In the genomic region with DNA sequence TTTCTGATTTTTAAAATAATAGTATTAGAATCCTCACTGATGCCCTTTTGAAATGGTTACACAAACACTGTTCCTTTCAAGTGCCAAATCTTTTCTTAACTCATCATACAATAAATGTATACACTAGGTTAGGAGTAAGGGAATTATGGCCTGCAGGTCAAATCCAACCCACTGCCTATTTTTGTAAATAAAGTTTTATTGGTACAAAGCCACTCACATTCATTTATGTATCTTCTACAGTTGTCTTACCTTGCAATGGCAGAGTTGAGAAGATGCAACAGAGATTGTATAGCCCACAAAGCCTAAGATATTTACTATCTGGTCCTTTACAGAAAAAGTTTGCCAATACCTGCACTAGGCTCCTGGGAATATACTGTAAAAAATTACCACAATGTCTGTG, we compare ENCODE assay signal across 36 cellular contexts. TPM values are rescaled to one million over a fixed set of nuclear protein-coding genes. Genes with fewer than 3 reads are reported as not detected.
"Had no signal": no experiment of that assay in that cellular context is flagged by ENCODE, and none has a peak within 500 bp of the region (broad histone marks: within the 10 kb centered on the region; RNA-seq: fewer than 3 reads in every experiment).

No MANE protein-coding gene starts in this region.

- H3K27ac Mint-ChIP-seq: activated CD4-positive, alpha-beta T cell treated with anti-CD3 and anti-CD28 coated beads for 36 hours; activated CD8-positive, alpha-beta T cell treated with anti-CD3 and anti-CD28 coated beads, Interleukin-2, amount 10 ng/mL, durations not matched to agents 7 days and 5 days; activated T-helper 2 cell treated with anti-CD3 and anti-CD28 coated beads, Interferon-gamma antibody, Interleukin-2, Interleukin-4, amounts not matched to agents 10 μg/mL and 5 μg/mL and 100 μg/mL, durations not matched to agents 14 hours and 24 hours and 36 hours; brain had no signal

- H3K9me3 ChIP-seq: Peyer's patch, SJSA1, SK-N-SH had no signal

- DNase-seq: activated CD4-positive, alpha-beta T cell treated with anti-CD3 and anti-CD28 coated beads for 36 hours; activated CD4-positive, alpha-beta T cell treated with anti-CD3 and anti-CD28 coated beads, Interleukin-2, amount 10 ng/mL, durations not matched to agents 7 days and 5 days; activated CD4-positive, alpha-beta T cell treated with anti-CD3 and anti-CD28 coated beads, Interleukin-2, amount 50 U/mL, for 48 hours; activated CD8-positive, alpha-beta T cell treated with anti-CD3 and anti-CD28 coated beads, Interleukin-2, amount 10 ng/mL, durations not matched to agents 7 days and 5 days; activated gamma-delta T cell; activated naive CD4-positive, alpha-beta T cell treated with Interleukin-2 at 50 U/mL for 16 hours; activated naive CD8-positive, alpha-beta T cell treated with anti-CD3 and anti-CD28 coated beads, Interleukin-2, amount 50 U/mL, for 24 hours; activated T-cell treated with anti-CD3 and anti-CD28 coated beads, Interleukin-2, amount 50 U/mL, for 24 hours; anterior cingulate cortex; caudate nucleus; cerebellar nuclear complex; Kasumi-1; MM.1S; MV-4-11; NCI-H1092; NCI-H1436 treated with DMSO at 0.1 percent for 48 hours; NCI-H1694 treated with DMSO at 0.1 percent for 48 hours; NCI-H2029; NCI-H345; NCI-H524 treated with DMSO at 0.1 percent for 48 hours; PC-3; Peyer's patch; RPMI8226; SHP77 treated with DMSO at 0.1 percent for 48 hours; SK-N-SH; T-helper 1 cell; T1000 had no signal

- H3K36me3 Mint-ChIP-seq: brain had no signal

- H3K4me3 ChIP-seq: Peyer's patch, SJSA1 had no signal

- H3K4me1 ChIP-seq: SJSA1 had no signal

- H3K4me1 Mint-ChIP-seq: brain had no signal

- H3K27me3 Mint-ChIP-seq: activated CD4-positive, alpha-beta T cell treated with anti-CD3 and anti-CD28 coated beads for 36 hours; activated CD4-positive, alpha-beta T cell treated with anti-CD3 and anti-CD28 coated beads, Interleukin-2, amount 10 ng/mL, durations not matched to agents 7 days and 5 days; activated naive CD4-positive, alpha-beta T cell treated with anti-CD3 and anti-CD28 coated beads, Interleukin-2, amount 50 U/mL, for 24 hours; activated naive CD8-positive, alpha-beta T cell treated with anti-CD3 and anti-CD28 coated beads, Interleukin-2, amount 50 U/mL, for 24 hours; activated T-cell treated with anti-CD3 and anti-CD28 coated beads, Interleukin-2, amount 50 U/mL, for 24 hours had no signal

- H3K4me3 Mint-ChIP-seq: activated CD4-positive, alpha-beta T cell treated with anti-CD3 and anti-CD28 coated beads for 36 hours; activated CD4-positive, alpha-beta T cell treated with anti-CD3 and anti-CD28 coated beads, Interleukin-2, amount 10 ng/mL, durations not matched to agents 7 days and 5 days; activated CD8-positive, alpha-beta T cell treated with anti-CD3 and anti-CD28 coated beads, Interleukin-2, amount 10 ng/mL, durations not matched to agents 7 days and 5 days; activated naive CD8-positive, alpha-beta T cell treated with anti-CD3 and anti-CD28 coated beads, Interleukin-2, amount 50 U/mL, for 24 hours; activated T-cell treated with anti-CD3 and anti-CD28 coated beads, Interleukin-2, amount 50 U/mL, for 24 hours; brain had no signal

- H3K36me3 ChIP-seq: Peyer's patch, SJSA1 had no signal

- FAIRE-seq: bronchial epithelial cell, TTC549 had no signal

- H3K9me3 Mint-ChIP-seq: activated T-cell treated with anti-CD3 and anti-CD28 coated beads, Interleukin-2, amount 50 U/mL, for 24 hours; activated T-helper 2 cell treated with anti-CD3 and anti-CD28 coated beads, Interferon-gamma antibody, Interleukin-2, Interleukin-4, amounts not matched to agents 10 μg/mL and 5 μg/mL and 100 μg/mL, durations not matched to agents 14 hours and 24 hours and 36 hours had no signal

- H3K27me3 ChIP-seq: Peyer's patch had no signal

- H3K27ac ChIP-seq: Peyer's patch, SJSA1 had no signal

- H3K4me2 ChIP-seq: SK-N-SH had no signal

- ATAC-seq: activated CD4-positive, alpha-beta T cell treated with anti-CD3 and anti-CD28 coated beads for 36 hours; activated CD4-positive, CD25-positive, alpha-beta regulatory T cell treated with anti-CD3 and anti-CD28 coated beads, Interleukin-2, amount 50 U/mL, for 24 hours; activated CD8-positive, alpha-beta T cell treated with anti-CD3 and anti-CD28 coated beads, Interleukin-2, amount 10 ng/mL, durations not matched to agents 7 days and 5 days; activated naive CD8-positive, alpha-beta T cell treated with anti-CD3 and anti-CD28 coated beads, Interleukin-2, amount 50 U/mL, for 24 hours; PC-3 had no signal

- H3K9ac ChIP-seq: SK-N-SH had no signal

RNA-seq across cellular contexts. Expression of gene IKZF3, which starts 47.8 kb away (rescaled TPM):
- total RNA-seq: bronchial epithelial cell, NCI-H460, PC-3, SJSA1 had no signal
- polyA plus RNA-seq: SK-N-SH had no signal

RNA-seq across cellular contexts. Expression of gene ZPBP2, which starts 51.7 kb away (rescaled TPM):
- total RNA-seq: activated CD4-positive, alpha-beta T cell treated with anti-CD3 and anti-CD28 coated beads, Interleukin-2, amount 10 ng/mL, durations not matched to agents 7 days and 5 days; activated CD8-positive, alpha-beta T cell treated with anti-CD3 and anti-CD28 coated beads, Interleukin-2, amount 10 ng/mL, durations not matched to agents 7 days and 5 days; activated T-helper 2 cell treated with anti-CD3 and anti-CD28 coated beads, Interferon-gamma antibody, Interleukin-2, Interleukin-4, amounts not matched to agents 10 μg/mL and 5 μg/mL and 100 μg/mL, durations not matched to agents 14 hours and 24 hours and 36 hours; bronchial epithelial cell; NCI-H460; PC-3; Peyer's patch; SJSA1; T-helper 2 cell treated with Interferon-gamma antibody and Interleukin-4, amounts not matched to agents 100 ng/mL and 5 ng/mL, for 36 hours had no signal
- polyA plus RNA-seq: SK-N-SH had no signal
